ENCODE assay signal across 14 cellular contexts in genomic region chr20:50491926-50492634, GRCh38.
DNase-seq lines count a peak whose midpoint lies in the region; ATAC-seq and TF ChIP-seq lines count a peak whose summit lies in the region.
"Had no signal": no experiment of that assay in that cellular context is flagged by ENCODE, and none has a peak within 500 bp of the region (broad histone marks: within the 10 kb centered on the region; RNA-seq: fewer than 3 reads in every experiment).

No MANE protein-coding gene starts in this region.

- no peak overlapping the region for H3K4me3 ChIP-seq in RWPE2 (ENCODE audit: severe bottlenecking)
- no peak overlapping the region for H3K4me3 ChIP-seq in fibroblast of mammary gland (ENCODE audit: control insufficient read depth, low read depth, low read length)
- H3K4me3 ChIP-seq: gastroesophageal sphincter had no signal

- H3K9me3 Mint-ChIP-seq in stimulated activated naive CD8-positive, alpha-beta T cell treated with anti-CD3 and anti-CD28 coated beads, Interleukin-15, Interleukin-2, amounts not matched to agents 100 ng/mL and 50 ng/mL, for 24 hours, result no peaks in the 10 kb centered on the region
- no peaks in the 10 kb centered on the region for H3K9me3 Mint-ChIP-seq in stimulated activated naive CD8-positive, alpha-beta T cell treated with anti-CD3 and anti-CD28 coated beads, Interleukin-15, amount 100 ng/mL, for 72 hours
- H3K9me3 Mint-ChIP-seq: CD14-positive monocyte had no signal

- no peak for ATAC-seq in stimulated activated naive CD8-positive, alpha-beta T cell treated with anti-CD3 and anti-CD28 coated beads, Interleukin-15, amount 100 ng/mL, for 72 hours
- peak; percentile 53 for ATAC-seq in RWPE2 (ENCODE audit: low read depth)
- no peak for ATAC-seq in GM21619 (IDR thresholded peaks at IDR 0.05; ENCODE audit: unreplicated experiment)
- no peak for ATAC-seq in GM18502 (IDR thresholded peaks at IDR 0.05; ENCODE audit: poor library complexity, unreplicated experiment)
- ATAC-seq: gastroesophageal sphincter, left lobe of liver had no signal

- no peak for DNase-seq in stimulated activated naive CD8-positive, alpha-beta T cell treated with anti-CD3 and anti-CD28 coated beads, Interleukin-15, amount 100 ng/mL, for 72 hours
- DNase-seq in RWPE2 (ENCODE audit: low spot score) (peak; percentile 97), fibroblast of mammary gland (ENCODE audit: low read depth) (peak; percentile 65), NCI-H2029 (lab: John Stamatoyannopoulos, UW) (no peak), superior temporal gyrus (ENCODE audit: extremely low spot score) (no peak)
- DNase-seq: activated T-cell treated with anti-CD3 and anti-CD28 coated beads for 4 hours, NCI-H1417 treated with DMSO at 0.1 percent for 48 hours, T-helper 9 cell had no signal

- no peaks in the 10 kb centered on the region for H3K27me3 Mint-ChIP-seq in stimulated activated naive CD8-positive, alpha-beta T cell treated with anti-CD3 and anti-CD28 coated beads, Interleukin-15, Interleukin-2, amounts not matched to agents 100 ng/mL and 50 ng/mL, for 24 hours
- H3K27me3 Mint-ChIP-seq in stimulated activated naive CD8-positive, alpha-beta T cell treated with anti-CD3 and anti-CD28 coated beads, Interleukin-15, amount 100 ng/mL, for 72 hours, result no peaks in the 10 kb centered on the region

- no peaks in the 10 kb centered on the region for H3K36me3 Mint-ChIP-seq in stimulated activated naive CD8-positive, alpha-beta T cell treated with anti-CD3 and anti-CD28 coated beads, Interleukin-15, Interleukin-2, amounts not matched to agents 100 ng/mL and 50 ng/mL, for 24 hours (ENCODE audit: low read depth)
- H3K36me3 Mint-ChIP-seq: CD14-positive monocyte had no signal

- H3K27ac Mint-ChIP-seq in stimulated activated naive CD8-positive, alpha-beta T cell treated with anti-CD3 and anti-CD28 coated beads, Interleukin-15, Interleukin-2, amounts not matched to agents 100 ng/mL and 50 ng/mL, for 24 hours, result peak overlapping the region; percentile 89
- no peak overlapping the region for H3K27ac Mint-ChIP-seq in stimulated activated naive CD8-positive, alpha-beta T cell treated with anti-CD3 and anti-CD28 coated beads, Interleukin-15, amount 100 ng/mL, for 72 hours
- H3K27ac Mint-ChIP-seq: CD14-positive monocyte had no signal

- no peaks in the 10 kb centered on the region for H3K36me3 ChIP-seq in RWPE2 (ENCODE audit: low read depth)
- H3K36me3 ChIP-seq: gastroesophageal sphincter had no signal

- H3K4me1 Mint-ChIP-seq in stimulated activated naive CD8-positive, alpha-beta T cell treated with anti-CD3 and anti-CD28 coated beads, Interleukin-15, Interleukin-2, amounts not matched to agents 100 ng/mL and 50 ng/mL, for 24 hours (ENCODE audit: low read depth), result peaks cover 41% of the 10 kb centered on the region
- H3K4me1 Mint-ChIP-seq in stimulated activated naive CD8-positive, alpha-beta T cell treated with anti-CD3 and anti-CD28 coated beads, Interleukin-15, amount 100 ng/mL, for 72 hours, result peaks cover 22% of the 10 kb centered on the region

- no peaks in the 10 kb centered on the region for H3K9me3 ChIP-seq in RWPE2 (ENCODE audit: severe bottlenecking)
- H3K9me3 ChIP-seq: gastroesophageal sphincter had no signal

- H3K27ac ChIP-seq in RWPE2 (ENCODE audit: poor library complexity, severe bottlenecking), result peak overlapping the region; percentile 95
- H3K27ac ChIP-seq: gastroesophageal sphincter had no signal

- H3K27me3 ChIP-seq in RWPE2 (ENCODE audit: insufficient read depth, poor library complexity, severe bottlenecking), result no peaks in the 10 kb centered on the region
- H3K27me3 ChIP-seq: gastroesophageal sphincter had no signal

- peaks cover 48% of the 10 kb centered on the region for H3K4me1 ChIP-seq in RWPE2 (ENCODE audit: insufficient read depth, poor library complexity, severe bottlenecking)
- H3K4me1 ChIP-seq: gastroesophageal sphincter had no signal

- no peak overlapping the region for H3K4me3 Mint-ChIP-seq in stimulated activated naive CD8-positive, alpha-beta T cell treated with anti-CD3 and anti-CD28 coated beads, Interleukin-15, Interleukin-2, amounts not matched to agents 100 ng/mL and 50 ng/mL, for 24 hours
- H3K4me3 Mint-ChIP-seq in stimulated activated naive CD8-positive, alpha-beta T cell treated with anti-CD3 and anti-CD28 coated beads, Interleukin-15, amount 100 ng/mL, for 72 hours, result no peak overlapping the region
- H3K4me3 Mint-ChIP-seq: CD14-positive monocyte had no signal

- TF ChIP-seq CTCF in RWPE2 (IDR thresholded peaks at IDR 0.05; ENCODE audit: poor library complexity, severe bottlenecking) (no peak), fibroblast of mammary gland (conservative IDR thresholded peaks at IDR 0.05; ENCODE audit: control insufficient read depth, insufficient read depth, low read depth, low read length) (no peak)

Comparison
In these comparisons a context has a peak if more than half of its experiments do, and no peak if none do; other contexts are left out.
1. DNase-seq: peak in RWPE2 (single experiment) and fibroblast of mammary gland (single experiment); none in stimulated activated naive CD8-positive, alpha-beta T cell treated with anti-CD3 and anti-CD28 coated beads, Interleukin-15, amount 100 ng/mL, for 72 hours (0 of 2), NCI-H2029 (single experiment) and superior temporal gyrus (single experiment).